Comparison of ENCODE assay signal across 8 cellular contexts in the genomic region with DNA sequence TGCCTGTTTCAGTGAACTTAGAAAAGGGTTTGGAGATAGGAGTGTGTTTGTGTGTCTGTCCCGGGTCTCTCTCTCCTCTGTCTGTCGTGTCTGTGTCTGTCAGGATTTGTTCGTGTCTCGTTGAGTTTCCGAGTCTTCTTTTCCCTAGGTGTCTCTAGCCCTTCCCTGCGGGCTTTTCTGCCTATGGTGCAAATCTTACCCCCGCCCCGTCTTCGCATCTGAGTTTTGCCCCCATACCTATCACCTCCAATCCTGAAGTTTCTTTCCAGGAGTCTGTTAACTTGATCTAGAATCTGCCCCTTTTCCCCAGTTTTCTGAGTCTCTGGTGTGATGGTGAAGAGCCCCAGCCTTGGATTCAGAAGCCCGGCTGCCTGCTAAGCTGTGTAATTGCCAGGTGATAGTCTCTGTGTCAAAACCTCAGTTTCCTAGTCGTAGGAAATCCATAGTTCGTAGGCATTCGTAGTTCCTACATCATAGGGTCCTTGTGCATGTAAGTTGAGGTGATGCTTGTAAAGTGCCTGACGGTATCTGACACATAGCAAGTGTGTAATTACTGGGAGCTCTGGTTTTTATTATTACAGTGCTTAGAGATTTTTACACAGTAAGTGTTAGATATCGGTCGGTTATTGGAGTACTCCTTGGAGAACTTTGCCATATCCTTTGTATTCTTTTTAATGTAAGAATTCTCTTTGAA. TPM values are rescaled to one million over a fixed set of nuclear protein-coding genes. Genes with fewer than 3 reads are reported as not detected.
DNase-seq lines count a peak whose midpoint lies in the region; ATAC-seq, FAIRE-seq and TF ChIP-seq lines count a peak whose summit lies in the region.

No MANE protein-coding gene starts in this region.

- peak overlapping the region; percentile 98 for H3K27ac Mint-ChIP-seq in activated naive CD4-positive, alpha-beta T cell treated with anti-CD3 and anti-CD28 coated beads, Interleukin-2, amount 50 U/mL, for 24 hours

- no peak overlapping the region; the same call in 1 of the 2 replicates for H2AFZ ChIP-seq in GM12878 (ENCODE audit: control insufficient read depth, low read depth, low read length)

- no peaks in the 10 kb centered on the region for H3K27me3 Mint-ChIP-seq in activated naive CD4-positive, alpha-beta T cell treated with anti-CD3 and anti-CD28 coated beads, Interleukin-2, amount 50 U/mL, for 24 hours

- H4K20me1 ChIP-seq in GM12878 (ENCODE audit: control insufficient read depth, insufficient read depth) = peaks cover 7% of the 10 kb centered on the region

- H3K27me3 ChIP-seq in GM12878 (replicated peaks in 1 of 2; ENCODE audit: control insufficient read depth in 2 of 2, insufficient read depth in 2 of 2, low read length in 1 of 2) (no peaks in the 10 kb centered on the region), lower lobe of right lung (ENCODE audit: low read depth) (no peaks in the 10 kb centered on the region)

- BruUV-seq in GM12878 (replicated peaks; lab: Mats Ljungman, UMichigan) = no TSS peak

- CTCF ChIA-PET in GM12878 (lab: Yijun Ruan, JAX) = interaction anchor here (0.7 to 3.3 kb wide), 4 partner anchors 19 to 29 kb away, joined by 3 to 14 read pairs (median 8); a partner anchor contains a TSS

- ATAC-seq in GM12878 = no peak
- ATAC-seq in lower lobe of right lung = no peak
- no peak for ATAC-seq in HG03565 (IDR thresholded peaks at IDR 0.05; ENCODE audit: unreplicated experiment)

- H3K9ac ChIP-seq in GM12878 (ENCODE audit: control insufficient read depth, insufficient read depth, low read length) = peak overlapping the region; percentile 97

- no peak for DNase-seq in activated naive CD4-positive, alpha-beta T cell treated with Interleukin-2 at 50 U/mL for 16 hours
- DNase-seq in GM12878 (ENCODE audit: low read depth, low spot score) (no peak), lower lobe of right lung (no peak), NCI-H748 treated with DMSO at 0.1 percent for 48 hours (lab: John Stamatoyannopoulos, UW) (no peak), inferior parietal cortex (ENCODE audit: extremely low spot score) (no peak)

- peaks cover 27% of the 10 kb centered on the region for H3K4me1 ChIP-seq in GM12878 (ENCODE audit: control insufficient read depth, insufficient read depth, low read length)
- peaks cover 42% of the 10 kb centered on the region for H3K4me1 ChIP-seq in lower lobe of right lung
- no peaks in the 10 kb centered on the region for H3K4me1 ChIP-seq in urinary bladder (ENCODE audit: insufficient read depth)

- H3K4me1 Mint-ChIP-seq in activated naive CD4-positive, alpha-beta T cell treated with anti-CD3 and anti-CD28 coated beads, Interleukin-2, amount 50 U/mL, for 24 hours = peaks cover 77% of the 10 kb centered on the region

- peak overlapping the region; percentile 100 for H3K4me2 ChIP-seq in GM12878 (ENCODE audit: control insufficient read depth, insufficient read depth)

- H3K4me3 ChIP-seq in GM12878 (peak overlapping the region; percentile 92), lower lobe of right lung (peak overlapping the region; percentile 85), urinary bladder (ENCODE audit: low read depth, low read length) (peak overlapping the region; percentile 98)

- H3K9me3 Mint-ChIP-seq in activated naive CD4-positive, alpha-beta T cell treated with anti-CD3 and anti-CD28 coated beads, Interleukin-2, amount 50 U/mL, for 24 hours = no peaks in the 10 kb centered on the region

- SMC1A ChIA-PET in GM12878 (lab: Charles Lee; ENCODE audit: uncharacterized antibody, unreplicated experiment) = interaction anchor here (1.3 to 3.0 kb wide), 3 partner anchors 19 to 43 kb away, joined by 3 to 11 read pairs (median 4); a partner anchor contains a TSS

- no peak for TF ChIP-seq POLR2A in GM12878 (IDR thresholded peaks at IDR 0.05; ENCODE audit: low read depth, low read length)

- intact Hi-C loops in GM12878 (cut with micrococcal nuclease; ENCODE audit: unreplicated experiment) (loop anchor here (5.0 kb wide), 2 partner anchors 34 to 656 kb away; a partner anchor contains a TSS), lower lobe of right lung (cut with DNase I) (no loop called here)

- TF ChIP-seq CTCF in GM12878 (IDR thresholded peaks at IDR 0.05 in 2 of 3, conservative IDR thresholded peaks at IDR 0.05 in 1 of 3; ENCODE audit: control insufficient read depth in 2 of 3, extremely low read depth in 1 of 3, insufficient read depth in 1 of 3, low read depth in 3 of 3, low read length in 3 of 3) (no peak), lower lobe of right lung (IDR thresholded peaks at IDR 0.05) (no peak)

- H3K27ac ChIP-seq in GM12878 (ENCODE audit: control insufficient read depth, insufficient read depth) (peak overlapping the region; percentile 94), lower lobe of right lung (peak overlapping the region; percentile 90), urinary bladder (ENCODE audit: low read depth) (peak overlapping the region; percentile 88)

- FAIRE-seq in GM12878 (lab: Jason Lieb, UNC) = no peak

- 3% methylated on average over 16 of the region's 16 CpGs for WGBS in GM12878 (ENCODE audit: insufficient coverage, insufficient replicate concordance, low lambda C conversion rate, missing lambda C conversion rate)
- WGBS in urinary bladder = 14% methylated on average over 16 of the region's 16 CpGs

- TF ChIP-seq RAD21 in GM12878 (IDR thresholded peaks at IDR 0.05; ENCODE audit: insufficient read depth, low read depth, low read length) = no peak

- in situ Hi-C loops in GM12878 (cut with MboI) = loop anchor here (5.0 kb wide), 1 partner anchor 131 kb away; no protein-coding TSS in a partner anchor

- H3K9me3 ChIP-seq in GM12878 (replicated peaks; ENCODE audit: control insufficient read depth, insufficient read depth, low read length) (no peaks in the 10 kb centered on the region), lower lobe of right lung (no peaks in the 10 kb centered on the region)

- H3K79me2 ChIP-seq in GM12878 (ENCODE audit: control insufficient read depth, insufficient read depth, low read length) = peaks cover 58% of the 10 kb centered on the region

- peaks cover 12% of the 10 kb centered on the region for H3K36me3 Mint-ChIP-seq in activated naive CD4-positive, alpha-beta T cell treated with anti-CD3 and anti-CD28 coated beads, Interleukin-2, amount 50 U/mL, for 24 hours

- TF ChIP-seq EP300 in GM12878 (IDR thresholded peaks at IDR 0.05; ENCODE audit: borderline replicate concordance in 1 of 2, control insufficient read depth in 1 of 2, low read depth in 2 of 2, low read length in 2 of 2) = no peak

- POLR2A ChIA-PET in GM12878 (lab: Charles Lee) = interaction anchor here (0.7 to 1.4 kb wide), 6 partner anchors 19 to 70 kb away, joined by 3 to 7 read pairs (median 5); a partner anchor contains a TSS

- RAD21 ChIA-PET in GM12878 (lab: Charles Lee; ENCODE audit: unreplicated experiment) = interaction anchor here (1.1 to 2.0 kb wide), 4 partner anchors 19 to 45 kb away, joined by 5 to 9 read pairs (median 8); a partner anchor contains a TSS

- peak overlapping the region; percentile 100 for H3K4me3 Mint-ChIP-seq in activated naive CD4-positive, alpha-beta T cell treated with anti-CD3 and anti-CD28 coated beads, Interleukin-2, amount 50 U/mL, for 24 hours

- H3K36me3 ChIP-seq in GM12878 (ENCODE audit: control insufficient read depth in 2 of 2, insufficient read depth in 2 of 2, low read length in 1 of 2) (peaks cover 17 to 21% of the 10 kb centered on the region in 2 experiments), lower lobe of right lung (peaks cover 58% of the 10 kb centered on the region), urinary bladder (ENCODE audit: insufficient read depth) (no peaks in the 10 kb centered on the region)

RNA-seq across cellular contexts. Expression of a gene that starts 0.8 kb away (rescaled TPM):
- total RNA-seq in GM12878 (2013; cell fraction: nucleolus; rRNA removed) = 21.7 and 25.6 TPM in 2 replicates
- total RNA-seq in GM12878 (2014; rRNA removed) (7.7 and 12.0 TPM in 2 replicates), GM12878 (2014; rRNA removed; fragmentation: Illumina TruSeq; extraction: Trizol) (4.7 and 6.2 TPM in 2 replicates), GM12878 (2021) (79.8 and 88.5 TPM in 2 replicates), lower lobe of right lung (105 TPM), urinary bladder (23.4 TPM)
- 7.1 TPM for polyA plus RNA-seq in GM12878 (2011; ENCODE audit: low read depth)
- polyA plus RNA-seq in GM12878 (2011; rRNA removed) (3.4 and 9.3 TPM in 2 replicates), GM12878 (2014; fragmentation: Illumina TruSeq; extraction: Trizol) (2.0 and 6.8 TPM in 2 replicates), GM12878 (2014; fragmentation: Nextera tagmentation; extraction: Ambion mirVana) (under 1 TPM; 0.11 to 0.16 TPM), GM12878 (2014; rRNA removed) (36.9 and 47.0 TPM in 2 replicates), GM12878 (2016; fragmentation: Nextera tagmentation; extraction: Ambion mirVana) (10 to 100 TPM; 21.8 to 22.1 TPM), urinary bladder (106 TPM)
- 18.3 and 23.2 TPM in 2 replicates for polyA plus RNA-seq in GM12878 (2011; cell fraction: cytosol; rRNA removed)
- polyA plus RNA-seq in GM12878 (2011; cell fraction: nucleus; rRNA removed) = 35.8 and 58.4 TPM in 2 replicates
- polyA plus RNA-seq in GM12878 (2012) = 28.6 and 36.3 TPM in 2 replicates
- 19.7 and 22.3 TPM in 2 replicates for polyA minus RNA-seq in GM12878 (2011; rRNA and poly(A)+ RNA removed)
- 18.9 and 25.0 TPM in 2 replicates for polyA minus RNA-seq in GM12878 (2011; cell fraction: cytosol; rRNA and poly(A)+ RNA removed)
- 9.1 and 13.6 TPM in 2 replicates for polyA minus RNA-seq in GM12878 (2011; cell fraction: nucleus; rRNA and poly(A)+ RNA removed)

RNA-seq across cellular contexts. Expression of a gene that starts 21.0 kb away (rescaled TPM):
- total RNA-seq in GM12878 (2013; cell fraction: nucleolus; rRNA removed) = 46.0 and 50.9 TPM in 2 replicates
- total RNA-seq in GM12878 (2014; rRNA removed) (204 and 228 TPM in 2 replicates), GM12878 (2014; rRNA removed; fragmentation: Illumina TruSeq; extraction: Trizol) (112 and 121 TPM in 2 replicates), GM12878 (2021) (308 and 338 TPM in 2 replicates), lower lobe of right lung (143 TPM), urinary bladder (44.6 TPM)
- 59.4 TPM for polyA plus RNA-seq in GM12878 (2011; ENCODE audit: low read depth)
- polyA plus RNA-seq in GM12878 (2011; rRNA removed) (54.9 and 140 TPM in 2 replicates), GM12878 (2014; fragmentation: Illumina TruSeq; extraction: Trizol) (50.9 and 141 TPM in 2 replicates), GM12878 (2014; fragmentation: Nextera tagmentation; extraction: Ambion mirVana) (1 to 10 TPM; 3.0 to 8.3 TPM), GM12878 (2014; rRNA removed) (284 and 360 TPM in 2 replicates), GM12878 (2016; fragmentation: Nextera tagmentation; extraction: Ambion mirVana) (10 to 100 TPM; 46.2 to 48.9 TPM), urinary bladder (129 TPM)
- 239 and 270 TPM in 2 replicates for polyA plus RNA-seq in GM12878 (2011; cell fraction: cytosol; rRNA removed)
- polyA plus RNA-seq in GM12878 (2011; cell fraction: nucleus; rRNA removed) = 425 and 604 TPM in 2 replicates
- polyA plus RNA-seq in GM12878 (2012) = 148 and 173 TPM in 2 replicates
- 61.6 and 111 TPM in 2 replicates for polyA minus RNA-seq in GM12878 (2011; rRNA and poly(A)+ RNA removed)
- 60.9 and 65.2 TPM in 2 replicates for polyA minus RNA-seq in GM12878 (2011; cell fraction: cytosol; rRNA and poly(A)+ RNA removed)
- polyA minus RNA-seq in GM12878 (2011; cell fraction: nucleus; rRNA and poly(A)+ RNA removed) = 63.1 and 102 TPM in 2 replicates

RNA-seq across cellular contexts. Expression of a gene that starts 27.8 kb away (rescaled TPM):
- 8.3 and 8.6 TPM in 2 replicates for total RNA-seq in GM12878 (2013; cell fraction: nucleolus; rRNA removed)
- total RNA-seq in GM12878 (2014; rRNA removed) = 19.2 and 22.5 TPM in 2 replicates
- 11.9 and 12.7 TPM in 2 replicates for total RNA-seq in GM12878 (2014; rRNA removed; fragmentation: Illumina TruSeq; extraction: Trizol)
- total RNA-seq in GM12878 (2021) = 33.1 and 34.2 TPM in 2 replicates
- polyA plus RNA-seq in GM12878 (2011; ENCODE audit: low read depth) = 5.6 TPM
- 7.8 and 16.4 TPM in 2 replicates for polyA plus RNA-seq in GM12878 (2011; rRNA removed)
- polyA plus RNA-seq in GM12878 (2011; cell fraction: cytosol; rRNA removed) = 17.5 and 27.2 TPM in 2 replicates
- 38.1 and 48.1 TPM in 2 replicates for polyA plus RNA-seq in GM12878 (2011; cell fraction: nucleus; rRNA removed)
- 27.7 and 32.6 TPM in 2 replicates for polyA plus RNA-seq in GM12878 (2012)
- 7.7 and 19.2 TPM in 2 replicates for polyA plus RNA-seq in GM12878 (2014; fragmentation: Illumina TruSeq; extraction: Trizol)
- polyA plus RNA-seq in GM12878 (2014; fragmentation: Nextera tagmentation; extraction: Ambion mirVana) = under 1 TPM; 0.04 to 0.14 TPM
- polyA plus RNA-seq in GM12878 (2014; rRNA removed) = 35.9 and 39.9 TPM in 2 replicates
- polyA plus RNA-seq in GM12878 (2016; fragmentation: Nextera tagmentation; extraction: Ambion mirVana) = 10 to 100 TPM; 20.4 to 25.7 TPM
- polyA minus RNA-seq in GM12878 (2011; rRNA and poly(A)+ RNA removed) = 3.4 and 7.2 TPM in 2 replicates
- polyA minus RNA-seq in GM12878 (2011; cell fraction: cytosol; rRNA and poly(A)+ RNA removed) = 5.5 and 7.0 TPM in 2 replicates
- polyA minus RNA-seq in GM12878 (2011; cell fraction: nucleus; rRNA and poly(A)+ RNA removed) = 6.4 and 14.4 TPM in 2 replicates
- 11.6 TPM for total RNA-seq in lower lobe of right lung
- total RNA-seq in urinary bladder = 4.1 TPM
- polyA plus RNA-seq in urinary bladder = 17.7 TPM

RNA-seq across cellular contexts. Expression of a gene that starts 32.4 kb away (rescaled TPM):
- 5.3 and 7.2 TPM in 2 replicates for total RNA-seq in GM12878 (2013; cell fraction: nucleolus; rRNA removed)
- 22.1 and 25.4 TPM in 2 replicates for total RNA-seq in GM12878 (2014; rRNA removed)
- 14.0 and 14.1 TPM in 2 replicates for total RNA-seq in GM12878 (2014; rRNA removed; fragmentation: Illumina TruSeq; extraction: Trizol)
- total RNA-seq in GM12878 (2021) = 44.9 and 45.4 TPM in 2 replicates
- polyA plus RNA-seq in GM12878 (2011; ENCODE audit: low read depth) = 31.2 TPM
- 13.5 and 19.1 TPM in 2 replicates for polyA plus RNA-seq in GM12878 (2011; rRNA removed)
- 27.8 and 34.4 TPM in 2 replicates for polyA plus RNA-seq in GM12878 (2011; cell fraction: cytosol; rRNA removed)
- polyA plus RNA-seq in GM12878 (2011; cell fraction: nucleus; rRNA removed) = 21.8 and 24.9 TPM in 2 replicates
- polyA plus RNA-seq in GM12878 (2012) = 43.7 and 58.1 TPM in 2 replicates
- polyA plus RNA-seq in GM12878 (2014; fragmentation: Illumina TruSeq; extraction: Trizol) = 7.8 and 13.2 TPM in 2 replicates
- polyA plus RNA-seq in GM12878 (2014; fragmentation: Nextera tagmentation; extraction: Ambion mirVana) = 10 to 100 TPM in 1 of 2 experiments, 1 to 10 TPM in 1; 4.7 to 18.1 TPM
- 39.6 and 45.3 TPM in 2 replicates for polyA plus RNA-seq in GM12878 (2014; rRNA removed)
- polyA plus RNA-seq in GM12878 (2016; fragmentation: Nextera tagmentation; extraction: Ambion mirVana) = 10 to 100 TPM; 29.1 to 37.0 TPM
- 15.2 and 28.9 TPM in 2 replicates for polyA minus RNA-seq in GM12878 (2011; rRNA and poly(A)+ RNA removed)
- 11.5 and 15.8 TPM in 2 replicates for polyA minus RNA-seq in GM12878 (2011; cell fraction: cytosol; rRNA and poly(A)+ RNA removed)
- polyA minus RNA-seq in GM12878 (2011; cell fraction: nucleus; rRNA and poly(A)+ RNA removed) = 6.0 and 9.0 TPM in 2 replicates
- 22.7 TPM for total RNA-seq in lower lobe of right lung
- 6.5 TPM for total RNA-seq in urinary bladder
- polyA plus RNA-seq in urinary bladder = 21.8 TPM

RNA-seq across cellular contexts. Expression of a gene that starts 35.0 kb away (rescaled TPM):
- total RNA-seq in GM12878 (2013; cell fraction: nucleolus; rRNA removed) = 16.2 and 23.0 TPM in 2 replicates
- 9.4 and 12.2 TPM in 2 replicates for total RNA-seq in GM12878 (2014; rRNA removed)
- 4.7 and 5.7 TPM in 2 replicates for total RNA-seq in GM12878 (2014; rRNA removed; fragmentation: Illumina TruSeq; extraction: Trizol)
- total RNA-seq in GM12878 (2021) = 31.8 and 34.2 TPM in 2 replicates
- 12.4 TPM for polyA plus RNA-seq in GM12878 (2011; ENCODE audit: low read depth)
- 5.5 and 7.9 TPM in 2 replicates for polyA plus RNA-seq in GM12878 (2011; rRNA removed)
- 9.7 and 13.8 TPM in 2 replicates for polyA plus RNA-seq in GM12878 (2011; cell fraction: cytosol; rRNA removed)
- 50.7 and 83.1 TPM in 2 replicates for polyA plus RNA-seq in GM12878 (2011; cell fraction: nucleus; rRNA removed)
- 33.1 and 35.3 TPM in 2 replicates for polyA plus RNA-seq in GM12878 (2012)
- polyA plus RNA-seq in GM12878 (2014; fragmentation: Illumina TruSeq; extraction: Trizol) = 5.3 and 7.4 TPM in 2 replicates
- 1 to 10 TPM; 2.3 to 7.4 TPM for polyA plus RNA-seq in GM12878 (2014; fragmentation: Nextera tagmentation; extraction: Ambion mirVana)
- 27.1 and 30.2 TPM in 2 replicates for polyA plus RNA-seq in GM12878 (2014; rRNA removed)
- polyA plus RNA-seq in GM12878 (2016; fragmentation: Nextera tagmentation; extraction: Ambion mirVana) = 10 to 100 TPM; 24.7 to 25.3 TPM
- polyA minus RNA-seq in GM12878 (2011; rRNA and poly(A)+ RNA removed) = 3.4 and 7.0 TPM in 2 replicates
- 5.5 and 8.0 TPM in 2 replicates for polyA minus RNA-seq in GM12878 (2011; cell fraction: cytosol; rRNA and poly(A)+ RNA removed)
- polyA minus RNA-seq in GM12878 (2011; cell fraction: nucleus; rRNA and poly(A)+ RNA removed) = 8.2 and 17.3 TPM in 2 replicates
- 35.2 TPM for total RNA-seq in lower lobe of right lung
- total RNA-seq in urinary bladder = 4.1 TPM
- polyA plus RNA-seq in urinary bladder = 49.0 TPM
